ENCODE assay signal across 8 cellular contexts in genomic region chr19:18328340-18329034, GRCh38. TPM values are rescaled to one million over a fixed set of nuclear protein-coding genes. Genes with fewer than 3 reads are reported as not detected.
A peak's percentile ranks its signal among the peaks of the same experiment; 100 is the strongest.
DNase-seq lines count a peak whose midpoint lies in the region; ATAC-seq and TF ChIP-seq lines count a peak whose summit lies in the region.

No MANE protein-coding gene starts in this region.

- ATAC-seq in HG02642 (IDR thresholded peaks at IDR 0.05; ENCODE audit: poor library complexity, unreplicated experiment) = peak; percentile 90
- peak; percentile 97 to 99 for ATAC-seq in upper lobe of left lung (ENCODE audit: low FRiP score in 2 of 2)

- peak in 2 of 4 donors; percentile 39 to 44 for TF ChIP-seq POLR2A in upper lobe of left lung (IDR thresholded peaks at IDR 0.05)

- H3K9ac ChIP-seq in adipocyte (ENCODE audit: low read length) = peak overlapping the region; percentile 79

- CTCF ChIA-PET in GM10248 (lab: Yijun Ruan, JAX) = interaction anchor here (0.6 to 7.5 kb wide), 48 partner anchors 11 to 261 kb away, joined by 3 to 171 read pairs (median 6); partner anchors contain the start of genes JUND, PGPEP1 and SSBP4

- H3K36me3 ChIP-seq in adipocyte (ENCODE audit: control insufficient read depth, insufficient read depth, low read length, severe bottlenecking) (no peaks in the 10 kb centered on the region), upper lobe of left lung (no peaks in the 10 kb centered on the region)

- POLR2A ChIA-PET in GM10248 (lab: Yijun Ruan, JAX) = interaction anchor here (0.6 to 5.7 kb wide), 9 partner anchors 10 to 120 kb away, joined by 3 to 90 read pairs (median 5); partner anchors contain the start of genes JUND and SSBP4

- 2 to 3% methylated on average over 9 of the region's 9 CpGs for WGBS in upper lobe of left lung, 2 donors

- peak; percentile 83 for TF ChIP-seq CTCF in GM10248 (IDR thresholded peaks at IDR 0.05; ENCODE audit: control extremely low read depth, extremely low read depth, low read depth, missing control alignments)
- peak; percentile 88 to 97 (median 94) for TF ChIP-seq CTCF in upper lobe of left lung (IDR thresholded peaks at IDR 0.05)

- H3K9me3 ChIP-seq in adipocyte (ENCODE audit: control insufficient read depth, low read length) = no peaks in the 10 kb centered on the region
- H3K9me3 ChIP-seq in upper lobe of left lung = no peaks in the 10 kb centered on the region

- H3K4me3 ChIP-seq in adipocyte (ENCODE audit: low read length) (peak overlapping the region; percentile 73), upper lobe of left lung (peak overlapping the region in 3 of 4 donors; percentile 10 to 27 (median 26))

- intact Hi-C loops in cardiac septum (cut with DNase I) = loop anchor here (1.0 to 10.0 kb wide), 2 partner anchors 49 to 214 kb away; no protein-coding TSS in a partner anchor

- DNase-seq in GM10248 (ENCODE audit: extremely low spot score) (peak; percentile 95), NCI-H1105 treated with DMSO at 0.1 percent for 48 hours (lab: John Stamatoyannopoulos, UW) (peak; percentile 98), SKM-1 treated with dmso at 0.1 percent for 144 hours (lab: John Stamatoyannopoulos, UW; ENCODE audit: unreplicated experiment) (peak; percentile 96), adipocyte (ENCODE audit: low read depth) (peak; percentile 99), cardiac septum (ENCODE audit: low spot score) (peak; percentile 93), pons (ENCODE audit: low spot score) (peak; percentile 99), upper lobe of left lung (peak in 1 of 2 donors; percentile 94)

- peak overlapping the region in 3 of 4 donors; percentile 37 to 79 (median 53) for H3K27ac ChIP-seq in upper lobe of left lung

- H3K4me1 ChIP-seq in adipocyte (ENCODE audit: control insufficient read depth, insufficient read depth, low read length) = peaks cover 14% of the 10 kb centered on the region
- H3K4me1 ChIP-seq in upper lobe of left lung = peaks cover 14 to 24% (median 15%) of the 10 kb centered on the region in 4 donors

- H3K27me3 ChIP-seq in adipocyte (replicated peaks; ENCODE audit: control insufficient read depth, insufficient read depth, low read length) = no peaks in the 10 kb centered on the region
- no peaks in the 10 kb centered on the region for H3K27me3 ChIP-seq in upper lobe of left lung

- TF ChIP-seq EP300 in upper lobe of left lung (IDR thresholded peaks at IDR 0.05) = no peak

RNA-seq across cellular contexts. Expression of gene LSM4, which starts 5.6 kb away (rescaled TPM):
- total RNA-seq in cardiac septum (83.8 TPM), upper lobe of left lung (100 to 1,000 TPM in 4 of 6 donors, 10 to 100 TPM in 2; 39.8 to 147 (median 107) TPM)

RNA-seq across cellular contexts. Expression of gene PGPEP1, which starts 11.9 kb away (rescaled TPM):
- total RNA-seq in cardiac septum = 45.5 TPM
- total RNA-seq in upper lobe of left lung = 10 to 100 TPM; 15.5 to 42.8 (median 28.1) TPM

RNA-seq across cellular contexts. Expression of gene JUND, which starts 47.1 kb away (rescaled TPM):
- 140 TPM for total RNA-seq in cardiac septum
- 1,000 to 10,000 TPM in 1 of 6 donors, 100 to 1,000 TPM in 5; 281 to 1,101 (median 639) TPM for total RNA-seq in upper lobe of left lung

RNA-seq across cellular contexts. Expression of gene IQCN, which starts 54.2 kb away (rescaled TPM):
- total RNA-seq in cardiac septum = 1.1 TPM
- total RNA-seq in upper lobe of left lung = 10 to 100 TPM in 3 of 6 donors, 1 to 10 TPM in 3; 6.3 to 58.7 (median 11.7) TPM

RNA-seq across cellular contexts. Expression of gene GDF15, which starts 57.5 kb away (rescaled TPM):
- 4.3 TPM for total RNA-seq in cardiac septum
- 100 to 1,000 TPM in 2 of 6 donors, 10 to 100 TPM in 4; 42.5 to 126 (median 68.7) TPM for total RNA-seq in upper lobe of left lung
